28 cellular contexts compared by ENCODE assay signal in genomic region chr11:23764285-23764684, GRCh38.
"Had no signal": no experiment of that assay in that cellular context is flagged by ENCODE, and none has a peak within 500 bp of the region (broad histone marks: within the 10 kb centered on the region; RNA-seq: fewer than 3 reads in every experiment).

No MANE protein-coding gene starts in this region.

- H3K27me3 Mint-ChIP-seq: progenitor cell of endocrine pancreas; stimulated activated naive B cell treated with anti-CD40 and anti-IgM and Interleukin-4, amounts not matched to agents 10 μg/mL and 1 μg/mL and 100 μg/mL, for 72 hours; stimulated activated naive CD8-positive, alpha-beta T cell treated with anti-CD3 and anti-CD28 coated beads, Interleukin-15, Interleukin-2, amounts not matched to agents 100 ng/mL and 50 ng/mL, for 24 hours had no signal

- H3K4me1 Mint-ChIP-seq: natural killer cell; nephron; neural progenitor cell; stimulated activated effector memory CD8-positive, alpha-beta T cell treated with anti-CD3 and anti-CD28 coated beads, Interleukin-12 subunit alpha, Interleukin-12 subunit beta, amount 100 ng/mL, for 72 hours; stimulated activated naive B cell treated with anti-CD40 and anti-IgM and Interleukin-4, amounts not matched to agents 10 μg/mL and 1 μg/mL and 100 μg/mL, for 72 hours had no signal

- H3K4me3 Mint-ChIP-seq: natural killer cell; nephron; neural progenitor cell; stimulated activated effector memory CD8-positive, alpha-beta T cell treated with anti-CD3 and anti-CD28 coated beads, Interleukin-12 subunit alpha, Interleukin-12 subunit beta, amount 100 ng/mL, for 72 hours; stimulated activated naive B cell treated with anti-CD40 and anti-IgM and Interleukin-4, amounts not matched to agents 10 μg/mL and 1 μg/mL and 100 μg/mL, for 72 hours; stimulated activated naive CD8-positive, alpha-beta T cell treated with anti-CD3 and anti-CD28 coated beads, Interleukin-15, Interleukin-2, amounts not matched to agents 100 ng/mL and 50 ng/mL, for 24 hours had no signal

- ATAC-seq: natural killer cell; psoas muscle; right cardiac atrium; right lobe of liver; stimulated activated effector memory CD8-positive, alpha-beta T cell treated with anti-CD3 and anti-CD28 coated beads, Interleukin-12 subunit alpha, Interleukin-12 subunit beta, amount 100 ng/mL, for 72 hours; stimulated activated naive B cell treated with anti-CD40 and anti-IgM and Interleukin-4, amounts not matched to agents 10 μg/mL and 1 μg/mL and 100 μg/mL, for 72 hours; upper lobe of right lung had no signal

- H3K36me3 Mint-ChIP-seq: natural killer cell; neural progenitor cell; stimulated activated effector memory CD8-positive, alpha-beta T cell treated with anti-CD3 and anti-CD28 coated beads, Interleukin-12 subunit alpha, Interleukin-12 subunit beta, amount 100 ng/mL, for 72 hours; stimulated activated naive B cell treated with anti-CD40 and anti-IgM and Interleukin-4, amounts not matched to agents 10 μg/mL and 1 μg/mL and 100 μg/mL, for 72 hours had no signal

- H3K9me3 Mint-ChIP-seq: stimulated activated naive B cell treated with anti-CD40 and anti-IgM and Interleukin-4, amounts not matched to agents 10 μg/mL and 1 μg/mL and 100 μg/mL, for 72 hours; stimulated activated naive CD8-positive, alpha-beta T cell treated with anti-CD3 and anti-CD28 coated beads, Interleukin-15, Interleukin-2, amounts not matched to agents 100 ng/mL and 50 ng/mL, for 24 hours had no signal

- H3K27ac Mint-ChIP-seq: natural killer cell; nephron; neural progenitor cell; progenitor cell of endocrine pancreas; stimulated activated effector memory CD8-positive, alpha-beta T cell treated with anti-CD3 and anti-CD28 coated beads, Interleukin-12 subunit alpha, Interleukin-12 subunit beta, amount 100 ng/mL, for 72 hours; stimulated activated naive B cell treated with anti-CD40 and anti-IgM and Interleukin-4, amounts not matched to agents 10 μg/mL and 1 μg/mL and 100 μg/mL, for 72 hours; stimulated activated naive CD8-positive, alpha-beta T cell treated with anti-CD3 and anti-CD28 coated beads, Interleukin-15, Interleukin-2, amounts not matched to agents 100 ng/mL and 50 ng/mL, for 24 hours had no signal

- H3K4me3 ChIP-seq: neural progenitor cell, ovary, psoas muscle, right lobe of liver, sigmoid colon, stomach, thoracic aorta, thyroid gland, tibial nerve, upper lobe of right lung, uterus had no signal

- H3K27me3 ChIP-seq: neural progenitor cell, ovary, right lobe of liver, sigmoid colon, stomach, thyroid gland, tibial nerve, upper lobe of right lung, uterus had no signal

- H3K4me1 ChIP-seq: neural progenitor cell, parathyroid adenoma, psoas muscle, right lobe of liver, sigmoid colon, stomach, thyroid gland, tibial nerve, upper lobe of right lung, uterus had no signal

- H3K36me3 ChIP-seq: neural progenitor cell, ovary, right lobe of liver, sigmoid colon, stomach, thoracic aorta, thyroid gland, tibial nerve, upper lobe of right lung, uterus had no signal

- H3K9me3 ChIP-seq: ovary, psoas muscle, right lobe of liver, sigmoid colon, thoracic aorta, thyroid gland, upper lobe of right lung, uterus had no signal

- DNase-seq: natural killer cell; occipital lobe; ovary; posterior cingulate gyrus; psoas muscle; right cardiac atrium; right lobe of liver; sigmoid colon; small intestine; stimulated activated CD4-positive, alpha-beta T cell treated with anti-CD3 and anti-CD28 coated beads, Interleukin-15, amount 100 ng/mL, for 24 hours; stimulated activated CD4-positive, alpha-beta T cell treated with anti-CD3 and anti-CD28 coated beads, Interleukin-2, amount 100 ng/mL, for 24 hours; stimulated activated CD4-positive, alpha-beta T cell treated with anti-CD3 and anti-CD28 coated beads, Interleukin-2, amount 100 ng/mL, for 48 hours; stimulated activated CD4-positive, alpha-beta T cell treated with anti-CD3 and anti-CD28 coated beads, Interleukin-4, amount 100 ng/mL, for 24 hours; stimulated activated naive B cell treated with anti-CD40 and anti-IgM and Interleukin-4, amounts not matched to agents 10 μg/mL and 1 μg/mL and 100 μg/mL, for 72 hours; stimulated activated naive CD4-positive, alpha-beta T cell treated with Interleukin-2 at 50 U/mL for 16 hours; stomach; thyroid gland; trophoblast cell; upper lobe of right lung; uterus had no signal
